Comparison of ENCODE assay signal across 8 cellular contexts in genomic region chr5:150161242-150162141, GRCh38. TPM values are rescaled to one million over a fixed set of nuclear protein-coding genes. Genes with fewer than 3 reads are reported as not detected.
DNase-seq lines count a peak whose midpoint lies in the region; TF ChIP-seq lines count a peak whose summit lies in the region.

No MANE protein-coding gene starts in this region.

- POLR2A ChIA-PET in HEK293 (lab: Yijun Ruan, JAX), result no interaction called here

- H3K27ac ChIP-seq in HEK293 (ENCODE audit: extremely low read depth, low read depth, low read length), result 0 out of 2 replicates have a peak overlapping the region, but pooled peaks have one; percentile 3
- no peak overlapping the region for H3K27ac ChIP-seq in iPS DF 6.9 (ENCODE audit: low read length)
- H3K27ac ChIP-seq in spleen, result peak overlapping the region in 5 of 8 donors; percentile 9 to 83 (median 82)

- H3K9me3 ChIP-seq in HEK293 (ENCODE audit: control insufficient read depth, insufficient read depth, low read depth, low read length), result no peaks in the 10 kb centered on the region
- no peaks in the 10 kb centered on the region for H3K9me3 ChIP-seq in iPS DF 6.9 (ENCODE audit: control insufficient read depth, insufficient read depth, low read length)
- H3K9me3 ChIP-seq in spleen, result no peaks in the 10 kb centered on the region

- no peak for TF ChIP-seq POLR2A in spleen (IDR thresholded peaks at IDR 0.05)

- no peaks in the 10 kb centered on the region for H3K36me3 ChIP-seq in HEK293 (ENCODE audit: control insufficient read depth in 2 of 2, insufficient read depth in 1 of 2, low read length in 2 of 2)
- H3K36me3 ChIP-seq in iPS DF 6.9 (ENCODE audit: control insufficient read depth, insufficient read depth, low read length), result no peaks in the 10 kb centered on the region
- H3K36me3 ChIP-seq in spleen, result no peaks in the 10 kb centered on the region

- DNase-seq in GM12864 (ENCODE audit: low read depth), result no peak
- DNase-seq in NCI-H1105 treated with DMSO at 0.1 percent for 48 hours (lab: John Stamatoyannopoulos, UW), result peak; percentile 16
- DNase-seq in T1000 (lab: John Stamatoyannopoulos, UW), result peak; percentile 60
- DNase-seq in astrocyte of the cerebellum (ENCODE audit: low read depth), result no peak
- DNase-seq in iPS DF 6.9 (ENCODE audit: low read depth, low spot score), result peak; percentile 72
- DNase-seq in spleen, result peak; percentile 92
- DNase-seq in mesenteric fat pad (ENCODE audit: low spot score), result no peak

- in situ Hi-C loops in astrocyte of the cerebellum (cut with HindIII; ENCODE audit: low sequenced_read_pairs), result no loop called here

- TF ChIP-seq CTCF in GM12864 (IDR thresholded peaks at IDR 0.05; ENCODE audit: low read depth, low read length, missing control alignments) (peak; percentile 95), HEK293 (tag by site-specific recombination; IDR thresholded peaks at IDR 0.05) (no peak; the same call in 1 of the 2 replicates), astrocyte of the cerebellum (IDR thresholded peaks at IDR 0.05; ENCODE audit: low read depth, low read length, missing control alignments) (peak; percentile 99), spleen (IDR thresholded peaks at IDR 0.05 in 8 of 11, conservative IDR thresholded peaks at IDR 0.05 in 3 of 11) (peak; percentile 84 to 94 (median 90))

- peaks cover 19% of the 10 kb centered on the region for H3K27me3 ChIP-seq in iPS DF 6.9 (ENCODE audit: control insufficient read depth, insufficient read depth, low read length)
- H3K27me3 ChIP-seq in spleen (replicated peaks in 1 of 7), result peaks cover 0 to 14% (median 4%) of the 10 kb centered on the region in 7 donors

- no peak overlapping the region for H3K4me3 ChIP-seq in GM12864 (ENCODE audit: low read depth, low read length)
- H3K4me3 ChIP-seq in HEK293 (ENCODE audit: low read depth, low read length), result peak overlapping the region; percentile 10; the same call in 1 of the 2 replicates
- no peak overlapping the region for H3K4me3 ChIP-seq in astrocyte of the cerebellum (ENCODE audit: low read depth, low read length)
- H3K4me3 ChIP-seq in iPS DF 6.9 (ENCODE audit: low read length), result no peak overlapping the region
- no peak overlapping the region for H3K4me3 ChIP-seq in spleen

- no CpG with 5 or more reads among the region's 14 CpGs for WGBS in iPS DF 6.9 (ENCODE audit: insufficient coverage, insufficient read length)
- 49 to 62% (median 51%) methylated on average over 14 of the region's 14 CpGs for WGBS in spleen, 5 donors

- no peaks in the 10 kb centered on the region for H3K4me1 ChIP-seq in HEK293 (ENCODE audit: control insufficient read depth, insufficient read depth, low read length)
- H3K4me1 ChIP-seq in iPS DF 6.9 (ENCODE audit: control insufficient read depth, insufficient read depth, low read length), result no peaks in the 10 kb centered on the region
- peaks cover 2 to 65% (median 15%) of the 10 kb centered on the region in 6 donors for H3K4me1 ChIP-seq in spleen

- intact Hi-C loops in spleen (cut with DNase I; ENCODE audit: low total_unique reads), result loop anchor here (2.0 kb wide), 1 partner anchor 57 kb away; no protein-coding TSS in a partner anchor

- CTCF ChIA-PET in HEK293 (lab: Yijun Ruan, JAX), result interaction anchor here (0.6 to 2.1 kb wide), 29 partner anchors 8 to 619 kb away, joined by 3 to 20 read pairs (median 4); no protein-coding TSS in a partner anchor

TF ChIP-seq in HEK293, 187 proteins besides CTCF, POLR2A, EP300 and RAD21 (continues in another document):
- TF ChIP-seq GLIS2 (tag by site-specific recombination; IDR thresholded peaks at IDR 0.05), result no peak
- TF ChIP-seq ZBTB21 (tag by site-specific recombination; IDR thresholded peaks at IDR 0.05), result no peak
- TF ChIP-seq ZNF112 (tag by site-specific recombination; IDR thresholded peaks at IDR 0.05), result no peak
- peak; percentile 35; the same call in 1 of the 2 replicates for TF ChIP-seq IKZF3 (tag by site-specific recombination; IDR thresholded peaks at IDR 0.05)
- no peak for TF ChIP-seq ZNF571 (tag by site-specific recombination; IDR thresholded peaks at IDR 0.05)
- TF ChIP-seq RBAK (tag by site-specific recombination; IDR thresholded peaks at IDR 0.05), result no peak
- peak; percentile 16 for TF ChIP-seq ZBTB26 (tag by site-specific recombination; optimal IDR thresholded peaks at IDR 0.05)
- TF ChIP-seq KLF8 (tag by site-specific recombination; IDR thresholded peaks at IDR 0.05), result peak; percentile 60; the same call in 1 of the 2 replicates
- peak; percentile 77 for TF ChIP-seq ZNF654 (tag by site-specific recombination; IDR thresholded peaks at IDR 0.05; ENCODE audit: low read depth)
- no peak for TF ChIP-seq ZBTB49 (tag by site-specific recombination; IDR thresholded peaks at IDR 0.05; ENCODE audit: low read depth)
- no peak for TF ChIP-seq ZNF629 (tag by site-specific recombination; IDR thresholded peaks at IDR 0.05)
- TF ChIP-seq ZNF366 (tag by site-specific recombination; conservative IDR thresholded peaks at IDR 0.05), result peak; percentile 66
- 0 out of 2 replicates have a peak, but pooled peaks have one; percentile 13 for TF ChIP-seq ZBTB10 (tag by site-specific recombination; IDR thresholded peaks at IDR 0.05)
- no peak for TF ChIP-seq ZNF350 (tag by site-specific recombination; IDR thresholded peaks at IDR 0.05)
- TF ChIP-seq KLF7 (tag by site-specific recombination; IDR thresholded peaks at IDR 0.05; ENCODE audit: borderline replicate concordance), result no peak
- no peak for TF ChIP-seq TCF7L2 (IDR thresholded peaks at IDR 0.05; ENCODE audit: borderline replicate concordance, low read depth, low read length)
- TF ChIP-seq ZNF292 (tag by site-specific recombination; IDR thresholded peaks at IDR 0.05; ENCODE audit: borderline replicate concordance, low read depth), result no peak
- 0 out of 2 replicates have a peak, but pooled peaks have one; percentile 56 for TF ChIP-seq ZEB2 (tag by site-specific recombination; IDR thresholded peaks at IDR 0.05)
- TF ChIP-seq ZBTB17 (tag by site-specific recombination; IDR thresholded peaks at IDR 0.05), result peak; percentile 32; the same call in 1 of the 2 replicates
- peak; percentile 42; the same call in 1 of the 2 replicates for TF ChIP-seq ZBTB48 (tag by site-specific recombination; IDR thresholded peaks at IDR 0.05)
- TF ChIP-seq ZNF623 (tag by site-specific recombination; IDR thresholded peaks at IDR 0.05), result no peak
- no peak for TF ChIP-seq ZSCAN30 (tag by site-specific recombination; IDR thresholded peaks at IDR 0.05)
- TF ChIP-seq ZNF133 (tag by site-specific recombination; IDR thresholded peaks at IDR 0.05), result no peak
- no peak for TF ChIP-seq ZFP41 (tag by site-specific recombination; IDR thresholded peaks at IDR 0.05; ENCODE audit: borderline replicate concordance)

RNA-seq across cellular contexts. Expression of gene CDX1, which starts 5.1 kb away (rescaled TPM):
- total RNA-seq in spleen (under 1 TPM in 2 of 7 donors, not detected in 5; 0.25 to 0.47 TPM), mesenteric fat pad (0.35 TPM)
- polyA plus RNA-seq in spleen, result 1 to 10 TPM in 1 of 3 donors, under 1 TPM in 2; 0.26 to 1.3 (median 0.41) TPM

RNA-seq across cellular contexts. Expression of gene PDGFRB, which starts 5.8 kb away (rescaled TPM):
- total RNA-seq in spleen (100 to 1,000 TPM in 3 of 7 donors, 10 to 100 TPM in 4; 66.8 to 144 (median 97.1) TPM), mesenteric fat pad (201 TPM)
- polyA plus RNA-seq in spleen, result 10 to 100 TPM; 12.8 to 27.4 (median 14.2) TPM

RNA-seq across cellular contexts. Expression of gene SLC6A7, which starts 28.4 kb away (rescaled TPM):
- total RNA-seq in spleen (not detected), mesenteric fat pad (not detected)
- polyA plus RNA-seq in spleen, result under 1 TPM in 2 of 3 donors, not detected in 1; 0.03 to 0.10 TPM

Comparison
In these comparisons a context has a peak if more than half of its experiments do, and no peak if none do; other contexts are left out.
1. DNase-seq: peak in NCI-H1105 treated with DMSO at 0.1 percent for 48 hours (single experiment), T1000 (single experiment), iPS DF 6.9 (single experiment) and spleen (single experiment); none in GM12864 (single experiment), astrocyte of the cerebellum (single experiment) and mesenteric fat pad (single experiment).